Comparison of ENCODE assay signal across 9 cellular contexts in genomic region chr12:94874086-94874985, GRCh38.
DNase-seq lines count a peak whose midpoint lies in the region; ATAC-seq, FAIRE-seq and TF ChIP-seq lines count a peak whose summit lies in the region.
"Had no signal": no experiment of that assay in that cellular context is flagged by ENCODE, and none has a peak within 500 bp of the region (broad histone marks: within the 10 kb centered on the region; RNA-seq: fewer than 3 reads in every experiment).

No MANE protein-coding gene starts in this region.

- TF ChIP-seq CTCF in Caco-2 (IDR thresholded peaks at IDR 0.05; ENCODE audit: insufficient read depth in 1 of 2, low read depth in 1 of 2, low read length in 1 of 2, severe bottlenecking in 1 of 2, unreplicated experiment in 1 of 2) (no peak), endothelial cell of umbilical vein (IDR thresholded peaks at IDR 0.05; ENCODE audit: extremely low read depth in 1 of 2, insufficient read depth in 1 of 2, low read depth in 1 of 2, low read length in 2 of 2) (no peak), pancreas (IDR thresholded peaks at IDR 0.05) (no peak), BE2C (IDR thresholded peaks at IDR 0.05; ENCODE audit: low read depth, low read length) (no peak)

- peak overlapping the region; percentile 69 for H3K4me3 Mint-ChIP-seq in Caco-2 (ENCODE audit: unreplicated experiment)

- TF ChIP-seq POLR2A in endothelial cell of umbilical vein (IDR thresholded peaks at IDR 0.05; ENCODE audit: low read depth, low read length): no peak

- POLR2A ChIA-PET in Caco-2 (lab: Charles Lee) (no interaction called here), endothelial cell of umbilical vein (lab: Charles Lee) (interaction anchor here (0.6 to 0.7 kb wide), 2 partner anchors 449 to 469 kb away, joined by 3 to 4 read pairs; no protein-coding TSS in a partner anchor)

- H3K9me3 ChIP-seq in Caco-2 (no peaks in the 10 kb centered on the region), endothelial cell of umbilical vein (replicated peaks; ENCODE audit: control insufficient read depth, insufficient read depth, low read length) (no peaks in the 10 kb centered on the region), pancreas (no peaks in the 10 kb centered on the region), BE2C (no peaks in the 10 kb centered on the region), SJCRH30 (replicated peaks) (no peaks in the 10 kb centered on the region)

- H3K4me1 ChIP-seq in Caco-2: peaks cover 5% of the 10 kb centered on the region; the same call in 1 of the 2 replicates
- no peaks in the 10 kb centered on the region for H3K4me1 ChIP-seq in endothelial cell of umbilical vein (ENCODE audit: control insufficient read depth, extremely low read depth, insufficient read depth, low read length)
- peaks cover 0 to 12% (median 0%) of the 10 kb centered on the region in 3 donors for H3K4me1 ChIP-seq in pancreas
- no peaks in the 10 kb centered on the region for H3K4me1 ChIP-seq in BE2C
- no peaks in the 10 kb centered on the region for H3K4me1 ChIP-seq in SJCRH30

- H3K27me3 Mint-ChIP-seq in Caco-2 (ENCODE audit: insufficient read depth, unreplicated experiment): peaks cover 27% of the 10 kb centered on the region

- no peaks in the 10 kb centered on the region for H4K20me1 ChIP-seq in endothelial cell of umbilical vein (replicated peaks; ENCODE audit: control insufficient read depth, extremely low read depth, insufficient read depth, low read length)

- H3K9ac ChIP-seq in endothelial cell of umbilical vein (replicated peaks; ENCODE audit: extremely low read depth, insufficient read depth, low read length): no peak overlapping the region

- BruUV-seq in Caco-2 (replicated peaks; lab: Mats Ljungman, UMichigan) (no TSS peak), endothelial cell of umbilical vein (replicated peaks; lab: Mats Ljungman, UMichigan) (no TSS peak)

- CTCF ChIA-PET in Caco-2 (lab: Charles Lee): interaction anchor here (0.6 to 1.8 kb wide), 2 partner anchors 163 to 317 kb away, joined by 4 to 7 read pairs; no protein-coding TSS in a partner anchor
- CTCF ChIA-PET in endothelial cell of umbilical vein (lab: Charles Lee): interaction anchor here (0.9 to 2.3 kb wide), 5 partner anchors 14 to 660 kb away, joined by 3 to 9 read pairs (median 4); no protein-coding TSS in a partner anchor

- ATAC-seq in pancreas: peak in 2 of 4 donors; percentile 6 to 11

- H3K4me1 Mint-ChIP-seq in Caco-2 (ENCODE audit: low read depth, unreplicated experiment): peaks cover 7% of the 10 kb centered on the region

- dilution Hi-C loops in endothelial cell of umbilical vein (cut with MboI; ENCODE audit: extremely low pct_ligation_motif_present, low sequenced_read_pairs): no loop called here

- intact Hi-C loops in Caco-2 (cut with micrococcal nuclease; ENCODE audit: unreplicated experiment): loop anchor here (2.0 to 10.0 kb wide), 3 partner anchors 90 to 328 kb away; no protein-coding TSS in a partner anchor
- intact Hi-C loops in endothelial cell of umbilical vein (cut with micrococcal nuclease): loop anchor here (5.0 kb wide), 2 partner anchors 112 to 162 kb away; no protein-coding TSS in a partner anchor
- intact Hi-C loops in pancreas (cut with DNase I): no loop called here

- H3K79me2 ChIP-seq in endothelial cell of umbilical vein (ENCODE audit: control insufficient read depth, insufficient read depth, low read length): no peaks in the 10 kb centered on the region

- H3K27ac ChIP-seq in endothelial cell of umbilical vein (ENCODE audit: insufficient read depth, low read depth, low read length) (no peak overlapping the region), pancreas (no peak overlapping the region), SJCRH30 (no peak overlapping the region)

- no peaks in the 10 kb centered on the region for H3K36me3 Mint-ChIP-seq in Caco-2 (ENCODE audit: insufficient read depth, unreplicated experiment)

- H3K36me3 ChIP-seq in Caco-2 (ENCODE audit: control insufficient read depth, insufficient read depth, low read length) (no peaks in the 10 kb centered on the region), endothelial cell of umbilical vein (ENCODE audit: control insufficient read depth in 2 of 2, extremely low read depth in 1 of 2, insufficient read depth in 2 of 2, low read length in 2 of 2) (no peaks in the 10 kb centered on the region), pancreas (no peaks in the 10 kb centered on the region), BE2C (no peaks in the 10 kb centered on the region), SJCRH30 (no peaks in the 10 kb centered on the region)

- H3K27me3 ChIP-seq in Caco-2 (replicated peaks; ENCODE audit: control insufficient read depth, insufficient read depth, low read length): peaks cover 3% of the 10 kb centered on the region
- peaks cover 45 to 52% of the 10 kb centered on the region in 2 experiments for H3K27me3 ChIP-seq in endothelial cell of umbilical vein (ENCODE audit: control insufficient read depth in 2 of 2, insufficient read depth in 2 of 2, low read length in 2 of 2)
- peaks cover 0 to 9% (median 0%) of the 10 kb centered on the region in 4 donors for H3K27me3 ChIP-seq in pancreas
- H3K27me3 ChIP-seq in BE2C: peaks cover 61% of the 10 kb centered on the region
- no peaks in the 10 kb centered on the region for H3K27me3 ChIP-seq in SJCRH30

- H3K27ac Mint-ChIP-seq in Caco-2 (ENCODE audit: unreplicated experiment): no peak overlapping the region

- no peak for FAIRE-seq in endothelial cell of umbilical vein (lab: Jason Lieb, UNC)
- FAIRE-seq in pancreas (lab: Jason Lieb, UNC): no peak

- H3K9me1 ChIP-seq in endothelial cell of umbilical vein (replicated peaks; ENCODE audit: control insufficient read depth, extremely low read depth, insufficient read depth, low read length): no peaks in the 10 kb centered on the region

- H3K4me3 ChIP-seq in Caco-2 (ENCODE audit: low read depth, low read length) (peak overlapping the region; percentile 34), endothelial cell of umbilical vein (replicated peaks in 1 of 3; ENCODE audit: insufficient read depth in 1 of 3, low read depth in 1 of 3, low read length in 3 of 3) (peak overlapping the region in 2 of 3 experiments; percentile 12 to 58), pancreas (peak overlapping the region in 3 of 4 donors; percentile 17 to 45 (median 27)), BE2C (ENCODE audit: low read depth, low read length) (no peak overlapping the region), SJCRH30 (no peak overlapping the region)

- DNase-seq in Caco-2: no peak
- DNase-seq in NCI-H69 (lab: John Stamatoyannopoulos, UW): peak; percentile 34
- DNase-seq in endothelial cell of umbilical vein (ENCODE audit: low read depth, low spot score): no peak
- DNase-seq in pancreas: no peak
- no peak for DNase-seq in activated CD4-positive, CD25-positive, alpha-beta regulatory T cell (lab: John Stamatoyannopoulos, UW)
- no peak for DNase-seq in BE2C
- no peak for DNase-seq in SJCRH30
- DNase-seq in activated CD4-positive, CD25-positive, alpha-beta regulatory T cell treated with anti-CD3 and anti-CD28 coated beads, Interleukin-2, amount 50 U/mL, for 72 hours: no peak
- DNase-seq: activated effector memory CD4-positive, alpha-beta T cell treated with anti-CD3 and anti-CD28 coated beads, Interleukin-2, amount 50 U/mL, for 16 hours had no signal

- peak overlapping the region; percentile 44 for H3K4me2 ChIP-seq in endothelial cell of umbilical vein (ENCODE audit: insufficient read depth, low read length)

- peak overlapping the region; percentile 63 for H2AFZ ChIP-seq in endothelial cell of umbilical vein (ENCODE audit: low read depth, low read length)

- 8 to 9% methylated on average over 38 of the region's 38 CpGs for WGBS in pancreas, 2 donors

- no peaks in the 10 kb centered on the region for H3K9me3 Mint-ChIP-seq in Caco-2 (ENCODE audit: unreplicated experiment)

TF ChIP-seq in endothelial cell of umbilical vein, 7 proteins besides CTCF, POLR2A, EP300 and RAD21:
- no peak for TF ChIP-seq FOS (IDR thresholded peaks at IDR 0.05; ENCODE audit: borderline replicate concordance, insufficient read depth, low read length)
- TF ChIP-seq EZH2 (IDR thresholded peaks at IDR 0.05; ENCODE audit: borderline replicate concordance, low read depth, low read length, severe bottlenecking): peak; percentile 76

Comparison
In these comparisons a context has a peak if more than half of its experiments do, and no peak if none do; other contexts are left out.
1. H3K4me3 ChIP-seq: peak in Caco-2 (single experiment), endothelial cell of umbilical vein (2 of 3) and pancreas (3 of 4); none in BE2C (single experiment) and SJCRH30 (single experiment).
2. intact Hi-C loops: an anchor here in Caco-2 (2.0 to 10.0 kb wide) and endothelial cell of umbilical vein (5.0 kb wide); none called in pancreas.